29 cellular contexts compared by ENCODE assay signal in genomic region chr2:197810490-197810889, GRCh38. TPM values are rescaled to one million over a fixed set of nuclear protein-coding genes. Genes with fewer than 3 reads are reported as not detected.
"Had no signal": no experiment of that assay in that cellular context is flagged by ENCODE, and none has a peak within 500 bp of the region (broad histone marks: within the 10 kb centered on the region; RNA-seq: fewer than 3 reads in every experiment).

No MANE protein-coding gene starts in this region.

- ATAC-seq: activated T-helper 17 cell treated with anti-CD3 and anti-CD28 coated beads, Interleukin-2, amount 50 U/mL, for 72 hours; PC-3 had no signal

- H3K36me3 ChIP-seq: adrenal gland had no signal

- H3K4me3 Mint-ChIP-seq: activated CD4-positive, alpha-beta memory T cell treated with anti-CD3 and anti-CD28 coated beads for 36 hours; activated CD4-positive, alpha-beta T cell treated with anti-CD3 and anti-CD28 coated beads, Interleukin-2, amount 10 ng/mL, durations not matched to agents 7 days and 5 days; activated naive CD4-positive, alpha-beta T cell treated with anti-CD3 and anti-CD28 coated beads for 36 hours; activated naive CD8-positive, alpha-beta T cell treated with anti-CD3 and anti-CD28 coated beads, Interleukin-2, amount 10 ng/mL, durations not matched to agents 7 days and 5 days; activated T-helper 17 cell treated with anti-CD3 and anti-CD28 coated beads, Interleukin-2, amount 50 U/mL, for 72 hours had no signal

- H3K9me3 Mint-ChIP-seq: activated CD4-positive, alpha-beta memory T cell treated with anti-CD3 and anti-CD28 coated beads for 36 hours; activated CD4-positive, alpha-beta T cell treated with anti-CD3 and anti-CD28 coated beads, Interleukin-2, amount 10 ng/mL, durations not matched to agents 7 days and 5 days; activated naive CD4-positive, alpha-beta T cell treated with anti-CD3 and anti-CD28 coated beads for 36 hours; activated naive CD8-positive, alpha-beta T cell treated with anti-CD3 and anti-CD28 coated beads, Interleukin-2, amount 10 ng/mL, durations not matched to agents 7 days and 5 days; activated T-helper 17 cell treated with anti-CD3 and anti-CD28 coated beads, Interleukin-2, amount 50 U/mL, for 72 hours had no signal

- H3K9me3 ChIP-seq: adrenal gland had no signal

- H3K27ac ChIP-seq: adrenal gland had no signal

- FAIRE-seq: RCC 7860, TTC549 had no signal

- DNase-seq: activated CD4-positive, alpha-beta memory T cell treated with anti-CD3 and anti-CD28 coated beads for 36 hours; activated CD4-positive, alpha-beta T cell treated with anti-CD3 and anti-CD28 coated beads, Interleukin-2, amount 10 ng/mL, durations not matched to agents 7 days and 5 days; activated CD4-positive, CD25-positive, alpha-beta regulatory T cell; activated gamma-delta T cell; activated naive CD4-positive, alpha-beta T cell treated with anti-CD3 and anti-CD28 coated beads for 36 hours; activated naive CD8-positive, alpha-beta T cell treated with anti-CD3 and anti-CD28 coated beads, Interleukin-2, amount 10 ng/mL, durations not matched to agents 7 days and 5 days; activated T-cell treated with anti-CD3 and anti-CD28 coated beads for 4 hours; activated T-cell treated with anti-CD3 and anti-CD28 coated beads, Interleukin-2, amount 50 U/mL, for 48 hours; adrenal gland; anterior cingulate cortex; MM.1S; NCI-H1105; NCI-H1436 treated with DMSO at 0.1 percent for 48 hours; NCI-H187; NCI-H2081; NCI-H446; NCI-H524; NCI-H82; PC-3; SHP77 treated with DMSO at 0.1 percent for 48 hours; T-helper 2 cell; T1000 had no signal

- H3K4me3 ChIP-seq: adrenal gland had no signal

- H3K27ac Mint-ChIP-seq: activated CD4-positive, alpha-beta memory T cell treated with anti-CD3 and anti-CD28 coated beads for 36 hours; activated CD4-positive, alpha-beta T cell treated with anti-CD3 and anti-CD28 coated beads, Interleukin-2, amount 10 ng/mL, durations not matched to agents 7 days and 5 days; activated naive CD4-positive, alpha-beta T cell treated with anti-CD3 and anti-CD28 coated beads for 36 hours; activated naive CD8-positive, alpha-beta T cell treated with anti-CD3 and anti-CD28 coated beads, Interleukin-2, amount 10 ng/mL, durations not matched to agents 7 days and 5 days; activated T-helper 17 cell treated with anti-CD3 and anti-CD28 coated beads, Interleukin-2, amount 50 U/mL, for 72 hours had no signal

- H3K36me3 Mint-ChIP-seq: activated CD4-positive, alpha-beta memory T cell treated with anti-CD3 and anti-CD28 coated beads for 36 hours had no signal

- H3K27me3 Mint-ChIP-seq: activated T-helper 17 cell treated with anti-CD3 and anti-CD28 coated beads, Interleukin-2, amount 50 U/mL, for 72 hours had no signal

- H3K27me3 ChIP-seq: adrenal gland had no signal

RNA-seq across cellular contexts. Expression of gene PLCL1, which starts 6.1 kb away (rescaled TPM):
- total RNA-seq: PC-3 had no signal

RNA-seq across cellular contexts. Expression of gene BOLL, which starts 25.4 kb away (rescaled TPM):
- total RNA-seq: activated CD4-positive, alpha-beta memory T cell treated with anti-CD3 and anti-CD28 coated beads for 36 hours; activated CD4-positive, alpha-beta T cell treated with anti-CD3 and anti-CD28 coated beads, Interleukin-2, amount 10 ng/mL, durations not matched to agents 7 days and 5 days; activated CD8-positive, alpha-beta memory T cell treated with anti-CD3 and anti-CD28 coated beads for 36 hours; activated naive CD8-positive, alpha-beta T cell treated with anti-CD3 and anti-CD28 coated beads, Interleukin-2, amount 10 ng/mL, durations not matched to agents 7 days and 5 days; activated T-helper 17 cell treated with anti-CD3 and anti-CD28 coated beads, Interleukin-2, amount 50 U/mL, for 72 hours; adrenal gland; cardiac septum; cerebellum; PC-3; SK-MEL-5 had no signal
- polyA plus RNA-seq: adrenal gland had no signal
